Comparison of ENCODE assay signal across 2 cellular contexts in the genomic region with DNA sequence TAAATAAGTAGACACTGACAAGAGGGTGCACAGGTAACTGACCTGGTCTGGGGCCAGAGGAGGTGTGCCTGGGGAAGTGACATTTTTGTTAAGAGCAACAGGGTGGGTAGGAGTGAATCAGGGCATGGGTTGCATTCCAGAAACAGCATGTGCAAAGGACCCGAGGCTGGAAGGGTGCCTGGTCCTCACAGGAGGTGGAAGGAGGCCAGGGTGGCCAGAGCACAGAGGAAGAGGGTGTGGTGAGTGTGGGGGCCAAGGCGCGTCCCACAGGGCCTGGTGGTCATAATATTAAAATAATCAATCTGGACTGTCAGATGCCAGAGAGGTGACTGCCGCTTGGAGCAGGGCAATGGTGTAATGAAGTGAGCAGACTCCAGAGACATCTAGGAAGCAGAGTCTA.
TF ChIP-seq lines count a peak whose summit lies in the region.

No MANE protein-coding gene starts in this region.

TF ChIP-seq in H1, 55 proteins besides CTCF, POLR2A, EP300 and RAD21:
- peak; percentile 85; the same call in 1 of the 2 replicates for TF ChIP-seq KDM1A (IDR thresholded peaks at IDR 0.05; ENCODE audit: borderline replicate concordance, low read length)
- no peak for TF ChIP-seq BRCA1 (IDR thresholded peaks at IDR 0.05; ENCODE audit: low read depth, low read length)

TF ChIP-seq in HEK293T, 16 proteins besides CTCF, POLR2A, EP300 and RAD21:
- no peak for TF ChIP-seq SP1 (IDR thresholded peaks at IDR 0.05)
- no peak for TF ChIP-seq ZNF384 (IDR thresholded peaks at IDR 0.05)
- no peak for TF ChIP-seq TARDBP (IDR thresholded peaks at IDR 0.05)
- TF ChIP-seq, protein P1, sequence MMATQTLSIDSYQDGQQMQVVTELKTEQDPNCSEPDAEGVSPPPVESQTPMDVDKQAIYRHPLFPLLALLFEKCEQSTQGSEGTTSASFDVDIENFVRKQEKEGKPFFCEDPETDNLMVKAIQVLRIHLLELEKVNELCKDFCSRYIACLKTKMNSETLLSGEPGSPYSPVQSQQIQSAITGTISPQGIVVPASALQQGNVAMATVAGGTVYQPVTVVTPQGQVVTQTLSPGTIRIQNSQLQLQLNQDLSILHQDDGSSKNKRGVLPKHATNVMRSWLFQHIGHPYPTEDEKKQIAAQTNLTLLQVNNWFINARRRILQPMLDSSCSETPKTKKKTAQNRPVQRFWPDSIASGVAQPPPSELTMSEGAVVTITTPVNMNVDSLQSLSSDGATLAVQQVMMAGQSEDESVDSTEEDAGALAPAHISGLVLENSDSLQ (IDR thresholded peaks at IDR 0.05) = no peak
- TF ChIP-seq ELF4 (IDR thresholded peaks at IDR 0.05) = no peak
- TF ChIP-seq CTBP1 (IDR thresholded peaks at IDR 0.05; ENCODE audit: borderline replicate concordance) = no peak
- no peak for TF ChIP-seq LEF1 (IDR thresholded peaks at IDR 0.05; ENCODE audit: borderline replicate concordance)
- TF ChIP-seq NFRKB (IDR thresholded peaks at IDR 0.05) = no peak
- TF ChIP-seq FOXA1 (IDR thresholded peaks at IDR 0.05) = no peak
- TF ChIP-seq FOXK2 (IDR thresholded peaks at IDR 0.05) = no peak
- TF ChIP-seq L3MBTL2 (conservative IDR thresholded peaks at IDR 0.05) = no peak
- no peak for TF ChIP-seq FOXM1 (IDR thresholded peaks at IDR 0.05; ENCODE audit: borderline replicate concordance)
- no peak for TF ChIP-seq ARNT (IDR thresholded peaks at IDR 0.05)
- TF ChIP-seq BHLHE40 (IDR thresholded peaks at IDR 0.05; ENCODE audit: borderline replicate concordance) = no peak
- no peak for TF ChIP-seq HDGF (IDR thresholded peaks at IDR 0.05; ENCODE audit: borderline replicate concordance)
- no peak for TF ChIP-seq SUZ12 (IDR thresholded peaks at IDR 0.05)
